16 cellular contexts compared by ENCODE assay signal in genomic region chr7:26958834-26959233, GRCh38.
DNase-seq lines count a peak whose midpoint lies in the region; ATAC-seq, FAIRE-seq and TF ChIP-seq lines count a peak whose summit lies in the region.
"Had no signal": no experiment of that assay in that cellular context is flagged by ENCODE, and none has a peak within 500 bp of the region (broad histone marks: within the 10 kb centered on the region; RNA-seq: fewer than 3 reads in every experiment).

No MANE protein-coding gene starts in this region.

- H3K27me3 ChIP-seq in AG04450 (ENCODE audit: control insufficient read depth, insufficient read depth, low read length) (no peaks in the 10 kb centered on the region), small intestine (ENCODE audit: control insufficient read depth in 2 of 2, insufficient read depth in 2 of 2, low read length in 2 of 2) (no peaks in the 10 kb centered on the region)
- H3K27me3 ChIP-seq: ascending aorta; BLaER1 treated with 17β-estradiol and CSF1 and Interleukin-3, amounts not matched to agents 10 nM and 100 nM had no signal

- H3K9me3 ChIP-seq in AG04450 (ENCODE audit: control insufficient read depth, insufficient read depth, low read length), result no peaks in the 10 kb centered on the region
- H3K9me3 ChIP-seq in small intestine (ENCODE audit: control insufficient read depth, low read depth), result no peaks in the 10 kb centered on the region
- H3K9me3 ChIP-seq: ascending aorta had no signal

- H3K27ac ChIP-seq in AG04450 (ENCODE audit: low read depth, low read length) (no peak overlapping the region), small intestine (ENCODE audit: low read depth in 1 of 2, low read length in 1 of 2) (no peak overlapping the region)
- H3K27ac ChIP-seq: ascending aorta; BLaER1 treated with 17β-estradiol and CSF1 and Interleukin-3, amounts not matched to agents 10 nM and 100 nM; HL-60 had no signal

- FAIRE-seq in small intestine (lab: Jason Lieb, UNC), result no peak

- no peaks in the 10 kb centered on the region for H3K36me3 ChIP-seq in small intestine (ENCODE audit: control insufficient read depth in 2 of 2, insufficient read depth in 2 of 2, low read length in 2 of 2)
- H3K36me3 ChIP-seq: ascending aorta had no signal

- no peak for TF ChIP-seq CTCF in AG04450 (IDR thresholded peaks at IDR 0.05; ENCODE audit: low read depth, low read length)

- DNase-seq in AG04450 (ENCODE audit: low read depth, low spot score) (peak; percentile 29), HS-27A (ENCODE audit: low read depth) (peak; percentile 20), astrocyte of the hippocampus (ENCODE audit: low read depth, low spot score) (peak; percentile 0), islet precursor cell (peak; percentile 57), small intestine (no peak)
- DNase-seq in activated CD4-positive, alpha-beta T cell treated with anti-CD3 and anti-CD28 coated beads, Interleukin-2, amount 50 U/mL, for 1 hour, result no peak
- DNase-seq: activated B cell treated with CpG ODN at 0.5 μM for 24 hours, activated T-cell treated with anti-CD3 and anti-CD28 coated beads for 4 hours, endodermal cell, NCI-H1105, NCI-H526 treated with DMSO at 0.1 percent for 48 hours had no signal

- POLR2A ChIA-PET in AG04450 (lab: Yijun Ruan, JAX), result no interaction called here

- ATAC-seq in HG02588 (IDR thresholded peaks at IDR 0.05; ENCODE audit: unreplicated experiment), result no peak
- no peak for ATAC-seq in GM19463 (IDR thresholded peaks at IDR 0.05; ENCODE audit: unreplicated experiment)

- CTCF ChIA-PET in AG04450 (lab: Charles Lee), result no interaction called here

- H3K4me3 ChIP-seq in AG04450 (ENCODE audit: low read depth, low read length) (no peak overlapping the region), small intestine (ENCODE audit: low read depth in 1 of 2, low read length in 2 of 2) (no peak overlapping the region)
- H3K4me3 ChIP-seq: ascending aorta; BLaER1 treated with 17β-estradiol and CSF1 and Interleukin-3, amounts not matched to agents 10 nM and 100 nM had no signal

- WGBS in small intestine, 3 donors, result 72 to 76% (median 76%) methylated on average over 5 of the region's 5 CpGs

- H3K4me1 ChIP-seq in small intestine (ENCODE audit: control insufficient read depth in 2 of 2, insufficient read depth in 1 of 2, low read depth in 1 of 2, low read length in 1 of 2), result no peaks in the 10 kb centered on the region
- H3K4me1 ChIP-seq: ascending aorta had no signal

Comparison
In these comparisons a context has a peak if more than half of its experiments do, and no peak if none do; other contexts are left out.
1. DNase-seq: peak in AG04450 (single experiment), HS-27A (single experiment), astrocyte of the hippocampus (single experiment) and islet precursor cell (single experiment); none in small intestine (single experiment) and activated CD4-positive, alpha-beta T cell treated with anti-CD3 and anti-CD28 coated beads, Interleukin-2, amount 50 U/mL, for 1 hour (single experiment).